In genomic region chr7:271266-272107, GRCh38 we compare ENCODE assay signal across 31 cellular contexts. TPM values are rescaled to one million over a fixed set of nuclear protein-coding genes. Genes with fewer than 3 reads are reported as not detected.
DNase-seq lines count a peak whose midpoint lies in the region; ATAC-seq, FAIRE-seq and TF ChIP-seq lines count a peak whose summit lies in the region.
"Had no signal": no experiment of that assay in that cellular context is flagged by ENCODE, and none has a peak within 500 bp of the region (broad histone marks: within the 10 kb centered on the region; RNA-seq: fewer than 3 reads in every experiment).

No MANE protein-coding gene starts in this region.

- no peak overlapping the region for H3K4me3 ChIP-seq in HepG2 (replicated peaks in 1 of 3; ENCODE audit: insufficient read depth in 1 of 3, low read depth in 2 of 3, low read length in 3 of 3)
- H3K4me3 ChIP-seq in body of pancreas, result no peak overlapping the region
- H3K4me3 ChIP-seq: breast epithelium, suprapubic skin, uterus had no signal

- no peaks in the 10 kb centered on the region for H3K36me3 ChIP-seq in HepG2 (replicated peaks in 1 of 2; ENCODE audit: control insufficient read depth in 1 of 2, insufficient read depth in 2 of 2, low read length in 2 of 2)
- no peaks in the 10 kb centered on the region for H3K36me3 ChIP-seq in body of pancreas (replicated peaks in 1 of 2; ENCODE audit: insufficient read depth in 1 of 2, low read depth in 2 of 2)
- H3K36me3 ChIP-seq: breast epithelium, suprapubic skin, uterus had no signal

- in situ Hi-C loops in HepG2 (cut with HindIII; ENCODE audit: extremely low pct_ligation_motif_present, low pct_unique_long_range_greater_than_20kb), result no loop called here

- H3K27me3 ChIP-seq in HepG2 (ENCODE audit: control insufficient read depth in 1 of 2, insufficient read depth in 2 of 2, low read length in 2 of 2) (no peaks in the 10 kb centered on the region; a peak in 2 of 5 replicates), body of pancreas (no peaks in the 10 kb centered on the region)
- H3K27me3 ChIP-seq: breast epithelium, uterus had no signal

- H3K9me3 ChIP-seq in HepG2 (ENCODE audit: low read length), result peaks cover 13% of the 10 kb centered on the region
- H3K9me3 ChIP-seq in body of pancreas, result peaks cover 0 to 4% (median 0%) of the 10 kb centered on the region in 3 donors
- H3K9me3 ChIP-seq: suprapubic skin had no signal

- TF ChIP-seq POLR2A in HepG2 (IDR thresholded peaks at IDR 0.05; ENCODE audit: insufficient read depth in 1 of 2, low read depth in 2 of 2, low read length in 2 of 2) (no peak), body of pancreas (IDR thresholded peaks at IDR 0.05) (no peak)

- 57% methylated on average over 14 of the region's 14 CpGs for WGBS in HepG2 (ENCODE audit: low lambda C conversion rate)
- 82 to 84% methylated on average over 14 of the region's 14 CpGs for WGBS in body of pancreas, 2 donors

- H3K27ac ChIP-seq in caudate nucleus (ENCODE audit: low read depth, low read length) (peak overlapping the region; percentile 26), HepG2 (ENCODE audit: extremely low read length, insufficient read depth, low read length) (no peak overlapping the region), body of pancreas (no peak overlapping the region)
- H3K27ac ChIP-seq: breast epithelium, C4-2B, suprapubic skin, uterus had no signal

- DNase-seq in left cardiac atrium (peak; percentile 12), cardiac septum (ENCODE audit: low spot score) (no peak), caudate nucleus (lab: John Stamatoyannopoulos, UW) (peak in 24 of 61 donors; percentile 13 to 86 (median 40)), HepG2 (ENCODE audit: low spot score) (no peak), superior temporal gyrus (ENCODE audit: extremely low spot score) (peak; percentile 70), body of pancreas (no peak), activated T-cell treated with anti-CD3 and anti-CD28 coated beads for 4 hours (no peak)
- DNase-seq: activated CD4-positive, alpha-beta memory T cell treated with anti-CD3 and anti-CD28 coated beads, Interleukin-2, amount 10 ng/mL, durations not matched to agents 7 days and 5 days; activated CD4-positive, CD25-positive, alpha-beta regulatory T cell; activated naive CD8-positive, alpha-beta T cell treated with anti-CD3 and anti-CD28 coated beads, Interleukin-2, amount 50 U/mL, for 24 hours; EL; left colon; naive thymus-derived CD4-positive, alpha-beta T cell; NCI-H1092; NCI-H2029; NCI-H226; NCI-H82; OCI-M1; SHP77; stimulated activated CD4-positive, alpha-beta T cell treated with anti-CD3 and anti-CD28 coated beads, Interleukin-4, amount 100 ng/mL, for 1 hour; SW 1271; uterus had no signal

- CTCF ChIA-PET in HepG2 (lab: Yijun Ruan, JAX; ENCODE audit: low intra/inter-chr PET ratio, low total read pairs), result no interaction called here

- no TSS peak for BruUV-seq in HepG2 (replicated peaks; lab: Mats Ljungman, UMichigan)

- no peaks in the 10 kb centered on the region for H4K20me1 ChIP-seq in HepG2 (ENCODE audit: insufficient read depth, low read length)

- FAIRE-seq in HepG2 (lab: Jason Lieb, UNC), result no peak
- FAIRE-seq: A204.1, GM19239 had no signal

- H3K4me2 ChIP-seq in HepG2 (ENCODE audit: low read depth, low read length), result no peak overlapping the region

- POLR2A ChIA-PET in HepG2 (lab: Yijun Ruan, JAX), result no interaction called here

- H2AFZ ChIP-seq in HepG2 (ENCODE audit: low read length), result no peak overlapping the region

- TF ChIP-seq RAD21 in HepG2 (CRISPR knock-in tag; IDR thresholded peaks at IDR 0.05), result no peak

- H3K4me1 ChIP-seq in HepG2 (ENCODE audit: insufficient read depth, low read length) (no peaks in the 10 kb centered on the region), body of pancreas (peaks cover 6% of the 10 kb centered on the region)
- H3K4me1 ChIP-seq: breast epithelium, suprapubic skin, uterus had no signal

- no peak for ATAC-seq in left cardiac atrium
- no peak for ATAC-seq in HepG2
- no peak for ATAC-seq in body of pancreas
- no peak for ATAC-seq in GM18909 (IDR thresholded peaks at IDR 0.05; ENCODE audit: poor library complexity, unreplicated experiment)
- ATAC-seq: activated naive CD8-positive, alpha-beta T cell treated with anti-CD3 and anti-CD28 coated beads, Interleukin-2, amount 50 U/mL, for 24 hours; HCT116; left colon; naive thymus-derived CD4-positive, alpha-beta T cell; stimulated activated memory B cell treated with anti-CD40 and anti-IgM and Interleukin-4, amounts not matched to agents 10 μg/mL and 1 μg/mL and 100 μg/mL, for 72 hours had no signal

- TF ChIP-seq EP300 in HepG2 (IDR thresholded peaks at IDR 0.05; ENCODE audit: low read depth in 2 of 2, low read length in 2 of 2) (no peak), HepG2 (CRISPR knock-in tag; IDR thresholded peaks at IDR 0.05; ENCODE audit: borderline replicate concordance) (no peak)

- TF ChIP-seq CTCF in HepG2 (CRISPR knock-in tag; IDR thresholded peaks at IDR 0.05) (no peak), body of pancreas (IDR thresholded peaks at IDR 0.05) (no peak)

- no peak overlapping the region for H3K9ac ChIP-seq in HepG2 (ENCODE audit: insufficient read depth, low read depth, low read length)

- intact Hi-C loops in left cardiac atrium (cut with DNase I), result no loop called here
- intact Hi-C loops in cardiac septum (cut with DNase I), result no loop called here
- intact Hi-C loops in HepG2 (cut with micrococcal nuclease; ENCODE audit: unreplicated experiment), result no loop called here
- intact Hi-C loops in body of pancreas (cut with DNase I), result no loop called here

- no peaks in the 10 kb centered on the region for H3K79me2 ChIP-seq in HepG2 (ENCODE audit: insufficient read depth, low read length)

TF ChIP-seq in HepG2, 621 proteins besides CTCF, POLR2A, EP300 and RAD21:
- TF ChIP-seq ZNF263 (CRISPR knock-in tag; IDR thresholded peaks at IDR 0.05) (peak; percentile 83; the same call in 1 of the 2 replicates), ZNF558 (CRISPR knock-in tag; IDR thresholded peaks at IDR 0.05; ENCODE audit: borderline replicate concordance) (no peak)

RNA-seq across cellular contexts. Expression of gene FOXL3, which starts 18.5 kb away (rescaled TPM):
- total RNA-seq in left cardiac atrium (not detected), cardiac septum (not detected), HepG2 (2016; rRNA removed; fragmentation: Illumina TruSeq; extraction: Trizol) (not detected in 2 replicates), body of pancreas (not detected)
- not detected in 2 replicates for total RNA-seq in HepG2 (2016; cell fraction: cytosol; rRNA removed; fragmentation: Illumina TruSeq; extraction: Trizol; ENCODE audit: low read depth)
- not detected in 2 replicates for total RNA-seq in HepG2 (2016; cell fraction: insoluble cytoplasmic fraction; rRNA removed; fragmentation: Illumina TruSeq; extraction: Trizol)
- not detected in 2 replicates for total RNA-seq in HepG2 (2016; cell fraction: membrane; rRNA removed; fragmentation: Illumina TruSeq; extraction: Trizol)
- not detected in 2 replicates for total RNA-seq in HepG2 (2016; cell fraction: nucleus; rRNA removed; fragmentation: Illumina TruSeq; extraction: Trizol)
- not detected in 2 replicates for polyA plus RNA-seq in HepG2 (2011; rRNA removed)
- polyA plus RNA-seq in HepG2 (2011; cell fraction: cytosol; rRNA removed), result not detected in 2 replicates
- polyA plus RNA-seq in HepG2 (2011; cell fraction: nucleus; rRNA removed), result not detected in 2 replicates
- not detected in 2 replicates for polyA plus RNA-seq in HepG2 (2012)
- not detected in 2 replicates for polyA plus RNA-seq in HepG2 (2016; cell fraction: cytosol; fragmentation: Illumina TruSeq; extraction: Trizol; ENCODE audit: low read depth)
- not detected in 2 replicates for polyA plus RNA-seq in HepG2 (2016; cell fraction: insoluble cytoplasmic fraction; fragmentation: Illumina TruSeq; extraction: Trizol; ENCODE audit: low read depth)
- not detected in 2 replicates for polyA plus RNA-seq in HepG2 (2016; cell fraction: membrane; fragmentation: Illumina TruSeq; extraction: Trizol; ENCODE audit: low read depth)
- not detected in 2 replicates for polyA plus RNA-seq in HepG2 (2016; cell fraction: nucleus; fragmentation: Illumina TruSeq; extraction: Trizol; ENCODE audit: insufficient read depth, low read depth)
- polyA minus RNA-seq in HepG2 (2011; rRNA and poly(A)+ RNA removed; ENCODE audit: low replicate concordance), result not detected in 2 replicates
- not detected in 2 replicates for polyA minus RNA-seq in HepG2 (2011; cell fraction: cytosol; rRNA and poly(A)+ RNA removed)
- not detected in 2 replicates for polyA minus RNA-seq in HepG2 (2011; cell fraction: nucleus; rRNA and poly(A)+ RNA removed)
- total RNA-seq: activated CD4-positive, alpha-beta memory T cell treated with anti-CD3 and anti-CD28 coated beads, Interleukin-2, amount 10 ng/mL, durations not matched to agents 7 days and 5 days; breast epithelium; naive thymus-derived CD4-positive, alpha-beta T cell; omental fat pad; suprapubic skin; uterus had no signal
- polyA plus RNA-seq: naive thymus-derived CD4-positive, alpha-beta T cell had no signal

Comparison
In these comparisons a context has a peak if more than half of its experiments do, and no peak if none do; other contexts are left out.
1. DNase-seq: peak in left cardiac atrium (single experiment) and superior temporal gyrus (single experiment); none in cardiac septum (single experiment), HepG2 (single experiment), body of pancreas (0 of 4) and activated T-cell treated with anti-CD3 and anti-CD28 coated beads for 4 hours (single experiment).